In the genomic region with DNA sequence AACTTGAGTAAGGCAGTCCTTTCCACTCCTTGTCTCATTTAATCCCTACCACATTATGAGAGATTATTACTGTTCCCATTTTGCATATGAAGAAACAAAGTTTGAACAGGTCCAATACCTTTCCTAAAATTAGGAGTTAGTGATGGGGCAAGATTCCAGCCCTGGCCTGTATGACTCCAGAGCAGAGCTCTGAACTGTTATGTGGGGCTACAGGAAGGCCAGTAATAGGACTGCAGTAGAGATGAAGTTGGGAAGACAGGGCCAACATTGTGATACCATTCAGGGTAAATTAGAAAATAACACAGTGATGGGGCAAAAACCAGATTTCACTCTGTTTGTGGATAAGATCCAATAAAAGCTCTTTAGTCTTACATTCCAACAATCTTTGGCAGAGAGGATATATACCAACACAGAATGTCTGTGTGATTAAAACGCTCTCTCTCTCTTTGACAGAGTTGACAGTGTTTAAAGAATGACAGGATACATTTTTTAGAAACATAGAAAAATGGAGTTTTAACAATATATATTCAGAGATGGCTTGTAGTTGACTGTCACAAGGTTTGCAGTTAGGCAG, we compare ENCODE assay signal across 24 cellular contexts. TPM values are rescaled to one million over a fixed set of nuclear protein-coding genes. Genes with fewer than 3 reads are reported as not detected.
DNase-seq lines count a peak whose midpoint lies in the region; ATAC-seq, FAIRE-seq and TF ChIP-seq lines count a peak whose summit lies in the region.
"Had no signal": no experiment of that assay in that cellular context is flagged by ENCODE, and none has a peak within 500 bp of the region (broad histone marks: within the 10 kb centered on the region; RNA-seq: fewer than 3 reads in every experiment).

No MANE protein-coding gene starts in this region.

- H3K4me1 ChIP-seq in GM23248 (ENCODE audit: insufficient read depth) = peaks cover 18% of the 10 kb centered on the region
- no peaks in the 10 kb centered on the region for H3K4me1 ChIP-seq in astrocyte (ENCODE audit: insufficient read depth, low read length)
- peaks cover 24 to 28% of the 10 kb centered on the region in 2 donors for H3K4me1 ChIP-seq in gastrocnemius medialis
- H3K4me1 ChIP-seq: adrenal gland, colonic mucosa had no signal

- peaks cover 20% of the 10 kb centered on the region for H3K4me1 Mint-ChIP-seq in astrocyte (ENCODE audit: low read depth, unreplicated experiment)
- H3K4me1 Mint-ChIP-seq in effector memory CD8-positive, alpha-beta T cell (ENCODE audit: low read depth in 2 of 2) = no peaks in the 10 kb centered on the region
- no peaks in the 10 kb centered on the region for H3K4me1 Mint-ChIP-seq in stimulated activated naive B cell treated with anti-CD40 and anti-IgM and Interleukin-4, amounts not matched to agents 10 μg/mL and 1 μg/mL and 100 μg/mL, for 72 hours

- H4K20me1 ChIP-seq in GM23248 (ENCODE audit: insufficient read depth) (no peaks in the 10 kb centered on the region), astrocyte (ENCODE audit: insufficient read depth, low read length) (no peaks in the 10 kb centered on the region)

- DNase-seq in GM23248 = peak; percentile 16
- no peak for DNase-seq in astrocyte (ENCODE audit: low read depth)
- peak; percentile 1 for DNase-seq in iris pigment epithelial cell (ENCODE audit: low read depth)
- DNase-seq in gastrocnemius medialis = no peak
- DNase-seq in effector memory CD8-positive, alpha-beta T cell = no peak
- no peak for DNase-seq in NCI-H2171 (lab: John Stamatoyannopoulos, UW)
- DNase-seq in stimulated activated naive B cell treated with anti-CD40 and anti-IgM and Interleukin-4, amounts not matched to agents 10 μg/mL and 1 μg/mL and 100 μg/mL, for 72 hours = no peak
- DNase-seq: activated CD4-positive, alpha-beta T cell treated with anti-CD3 and anti-CD28 coated beads for 4 hours; activated T-cell treated with anti-CD3 and anti-CD28 coated beads, Interleukin-2, amount 50 U/mL, for 24 hours; colonic mucosa; endodermal cell; esophagus squamous epithelium; glutamatergic neuron; KG1; NCI-H2171 treated with DMSO at 0.1 percent for 48 hours; NCI-H524 treated with DMSO at 0.1 percent for 48 hours; nucleus accumbens; stimulated activated CD4-positive, alpha-beta T cell treated with anti-CD3 and anti-CD28 coated beads, Interleukin-4, amount 100 ng/mL, for 1 hour; stimulated activated naive CD8-positive, alpha-beta T cell treated with anti-CD3 and anti-CD28 coated beads, Interleukin-15, Interleukin-2, amounts not matched to agents 100 U/mL and 50 U/mL, for 24 hours had no signal

- in situ Hi-C loops in GM23248 (cut with MboI) (no loop called here), gastrocnemius medialis (cut with MboI; ENCODE audit: low sequenced_read_pairs in 4 of 4) (no loop called here)

- H3K4me2 ChIP-seq in GM23248 (ENCODE audit: unreplicated experiment) (peak overlapping the region; percentile 7), astrocyte (ENCODE audit: low read length) (no peak overlapping the region)

- no peaks in the 10 kb centered on the region for H3K9me3 ChIP-seq in GM23248 (ENCODE audit: low read depth)
- no peaks in the 10 kb centered on the region for H3K9me3 ChIP-seq in astrocyte (ENCODE audit: insufficient read depth, low read depth, low read length)
- H3K9me3 ChIP-seq in gastrocnemius medialis = no peaks in the 10 kb centered on the region
- H3K9me3 ChIP-seq: adrenal gland, colonic mucosa, esophagus squamous epithelium, thoracic aorta had no signal

- H2AFZ ChIP-seq in GM23248 (no peak overlapping the region), astrocyte (ENCODE audit: low read depth, low read length) (no peak overlapping the region)

- H3K36me3 ChIP-seq in GM23248 (ENCODE audit: low read depth) (no peaks in the 10 kb centered on the region), astrocyte (ENCODE audit: insufficient read depth, low read length) (no peaks in the 10 kb centered on the region), gastrocnemius medialis (no peaks in the 10 kb centered on the region)
- H3K36me3 ChIP-seq: adrenal gland, colonic mucosa, esophagus squamous epithelium, thoracic aorta had no signal

- H3K36me3 Mint-ChIP-seq in astrocyte (ENCODE audit: low read depth, unreplicated experiment) = no peaks in the 10 kb centered on the region
- H3K36me3 Mint-ChIP-seq in effector memory CD8-positive, alpha-beta T cell (ENCODE audit: insufficient read depth) = no peaks in the 10 kb centered on the region
- no peaks in the 10 kb centered on the region for H3K36me3 Mint-ChIP-seq in stimulated activated naive B cell treated with anti-CD40 and anti-IgM and Interleukin-4, amounts not matched to agents 10 μg/mL and 1 μg/mL and 100 μg/mL, for 72 hours

- H3K4me3 ChIP-seq in GM23248 (no peak overlapping the region), astrocyte (ENCODE audit: insufficient read depth, low read depth, low read length) (no peak overlapping the region), gastrocnemius medialis (no peak overlapping the region)
- H3K4me3 ChIP-seq: adrenal gland, colonic mucosa, esophagus squamous epithelium, thoracic aorta had no signal

- no peaks in the 10 kb centered on the region for H3K9me3 Mint-ChIP-seq in astrocyte (ENCODE audit: unreplicated experiment)
- no peaks in the 10 kb centered on the region for H3K9me3 Mint-ChIP-seq in effector memory CD8-positive, alpha-beta T cell
- H3K9me3 Mint-ChIP-seq in stimulated activated naive B cell treated with anti-CD40 and anti-IgM and Interleukin-4, amounts not matched to agents 10 μg/mL and 1 μg/mL and 100 μg/mL, for 72 hours = no peaks in the 10 kb centered on the region
- H3K9me3 Mint-ChIP-seq: activated T-cell treated with anti-CD3 and anti-CD28 coated beads, Interleukin-2, amount 50 U/mL, for 24 hours; endodermal cell; T-helper 1 cell treated with Interleukin-12 subunit alpha and Interleukin-12 subunit beta and Interleukin-4 antibody, amounts not matched to agents 30 μg/mL and 1 μg/mL, for 36 hours had no signal

- H3K27me3 ChIP-seq in GM23248 (replicated peaks; ENCODE audit: insufficient read depth) (no peaks in the 10 kb centered on the region), astrocyte (ENCODE audit: insufficient read depth, low read length) (no peaks in the 10 kb centered on the region), gastrocnemius medialis (no peaks in the 10 kb centered on the region)
- H3K27me3 ChIP-seq: adrenal gland, colonic mucosa, esophagus squamous epithelium had no signal

- intact Hi-C loops in gastrocnemius medialis (cut with DNase I; ENCODE audit: low total_unique reads) = loop anchor here (1.0 to 5.0 kb wide), 2 partner anchors 23 to 183 kb away; partner anchors contain the start of genes KATNAL2, PIAS2 and ST8SIA5

- no peak overlapping the region for H3K9ac ChIP-seq in GM23248
- H3K9ac ChIP-seq in astrocyte (ENCODE audit: low read length) = no peak overlapping the region

- H3K27me3 Mint-ChIP-seq in astrocyte (ENCODE audit: low read depth, unreplicated experiment) = no peaks in the 10 kb centered on the region
- H3K27me3 Mint-ChIP-seq in effector memory CD8-positive, alpha-beta T cell = peaks cover 8 to 18% of the 10 kb centered on the region in 2 donors
- peaks cover under 1% of the 10 kb centered on the region in 2 donors for H3K27me3 Mint-ChIP-seq in stimulated activated naive B cell treated with anti-CD40 and anti-IgM and Interleukin-4, amounts not matched to agents 10 μg/mL and 1 μg/mL and 100 μg/mL, for 72 hours

- H3K79me2 ChIP-seq in GM23248 (ENCODE audit: insufficient read depth) (no peaks in the 10 kb centered on the region), astrocyte (ENCODE audit: insufficient read depth, low read length) (no peaks in the 10 kb centered on the region)

- H3K9me2 ChIP-seq in GM23248 (ENCODE audit: insufficient read depth) = no peaks in the 10 kb centered on the region

- WGBS in GM23248 (ENCODE audit: low coverage in 1 of 2, low lambda C conversion rate in 2 of 2, missing lambda C conversion rate in 2 of 2), 2 experiments = 26 to 39% methylated on average over 1 of the region's 1 CpG

- TF ChIP-seq CTCF in astrocyte (IDR thresholded peaks at IDR 0.05; ENCODE audit: insufficient read depth, low read depth, low read length) (no peak), gastrocnemius medialis (IDR thresholded peaks at IDR 0.05 in 4 of 5, conservative IDR thresholded peaks at IDR 0.05 in 1 of 5) (no peak)

- H3K27ac ChIP-seq in GM23248 (peak overlapping the region; percentile 3; the same call in 1 of the 2 replicates), astrocyte (ENCODE audit: low read depth, low read length) (no peak overlapping the region), gastrocnemius medialis (peak overlapping the region; percentile 60 to 83 (median 80))
- H3K27ac ChIP-seq: colonic mucosa, thoracic aorta had no signal

- no peak overlapping the region for H3K4me3 Mint-ChIP-seq in astrocyte (ENCODE audit: unreplicated experiment)
- no peak overlapping the region for H3K4me3 Mint-ChIP-seq in effector memory CD8-positive, alpha-beta T cell
- H3K4me3 Mint-ChIP-seq in stimulated activated naive B cell treated with anti-CD40 and anti-IgM and Interleukin-4, amounts not matched to agents 10 μg/mL and 1 μg/mL and 100 μg/mL, for 72 hours = no peak overlapping the region
- H3K4me3 Mint-ChIP-seq: activated T-cell treated with anti-CD3 and anti-CD28 coated beads, Interleukin-2, amount 50 U/mL, for 24 hours; endodermal cell; T-helper 1 cell treated with Interleukin-12 subunit alpha and Interleukin-12 subunit beta and Interleukin-4 antibody, amounts not matched to agents 30 μg/mL and 1 μg/mL, for 36 hours had no signal

- H3K27ac Mint-ChIP-seq in astrocyte (ENCODE audit: unreplicated experiment) = peak overlapping the region; percentile 81
- H3K27ac Mint-ChIP-seq in effector memory CD8-positive, alpha-beta T cell = no peak overlapping the region
- no peak overlapping the region for H3K27ac Mint-ChIP-seq in stimulated activated naive B cell treated with anti-CD40 and anti-IgM and Interleukin-4, amounts not matched to agents 10 μg/mL and 1 μg/mL and 100 μg/mL, for 72 hours
- H3K27ac Mint-ChIP-seq: activated T-cell treated with anti-CD3 and anti-CD28 coated beads, Interleukin-2, amount 50 U/mL, for 24 hours; endodermal cell; T-helper 1 cell treated with Interleukin-12 subunit alpha and Interleukin-12 subunit beta and Interleukin-4 antibody, amounts not matched to agents 30 μg/mL and 1 μg/mL, for 36 hours had no signal

- no peak for FAIRE-seq in astrocyte (lab: Jason Lieb, UNC)
- FAIRE-seq: HTR-8/SVneo had no signal

- no peak for TF ChIP-seq POLR2A in gastrocnemius medialis (IDR thresholded peaks at IDR 0.05)

- H3F3A ChIP-seq in GM23248 (ENCODE audit: insufficient read depth) = peaks cover 18% of the 10 kb centered on the region

- ATAC-seq in gastrocnemius medialis = peak; percentile 53 to 66
- no peak for ATAC-seq in effector memory CD8-positive, alpha-beta T cell (replicated peaks)
- no peak for ATAC-seq in HG03442 (IDR thresholded peaks at IDR 0.05; ENCODE audit: unreplicated experiment)
- ATAC-seq in stimulated activated naive B cell treated with anti-CD40 and anti-IgM and Interleukin-4, amounts not matched to agents 10 μg/mL and 1 μg/mL and 100 μg/mL, for 72 hours (replicated peaks) = no peak

RNA-seq across cellular contexts. Expression of gene KATNAL2, which starts 22.7 kb away (rescaled TPM):
- 3.9 and 9.6 TPM in 2 replicates for total RNA-seq in GM23248 (2014; rRNA removed; shearing (Covaris generic))
- polyA plus RNA-seq in GM23248 (2016; fragmentation: Nextera tagmentation; extraction: Ambion mirVana) = 4.1 and 4.6 TPM in 2 replicates
- total RNA-seq in astrocyte (3.0 and 3.8 TPM in 2 replicates), gastrocnemius medialis (1 to 10 TPM in 1 of 4 donors, under 1 TPM in 2, not detected in 1; 0.27 to 2.7 (median 0.52) TPM)

RNA-seq across cellular contexts. Expression of gene PIAS2, which starts 22.8 kb away (rescaled TPM):
- 21.3 and 25.0 TPM in 2 replicates for total RNA-seq in GM23248 (2014; rRNA removed; shearing (Covaris generic))
- polyA plus RNA-seq in GM23248 (2016; fragmentation: Nextera tagmentation; extraction: Ambion mirVana) = 23.0 and 26.0 TPM in 2 replicates
- total RNA-seq in astrocyte (28.4 and 29.3 TPM in 2 replicates), gastrocnemius medialis (10 to 100 TPM; 14.9 to 41.2 (median 25.1) TPM)

Comparison
In these comparisons a context has a peak if more than half of its experiments do, and no peak if none do; other contexts are left out.
1. DNase-seq: peak in GM23248 (single experiment) and iris pigment epithelial cell (single experiment); none in astrocyte (single experiment), gastrocnemius medialis (0 of 2), effector memory CD8-positive, alpha-beta T cell (0 of 3), NCI-H2171 (single experiment) and stimulated activated naive B cell treated with anti-CD40 and anti-IgM and Interleukin-4, amounts not matched to agents 10 μg/mL and 1 μg/mL and 100 μg/mL, for 72 hours (single experiment).
2. ATAC-seq: peak in gastrocnemius medialis (2 of 2); none in effector memory CD8-positive, alpha-beta T cell (single experiment), HG03442 (single experiment) and stimulated activated naive B cell treated with anti-CD40 and anti-IgM and Interleukin-4, amounts not matched to agents 10 μg/mL and 1 μg/mL and 100 μg/mL, for 72 hours (0 of 2).